Comparison of ENCODE assay signal across 16 cellular contexts in the genomic region with DNA sequence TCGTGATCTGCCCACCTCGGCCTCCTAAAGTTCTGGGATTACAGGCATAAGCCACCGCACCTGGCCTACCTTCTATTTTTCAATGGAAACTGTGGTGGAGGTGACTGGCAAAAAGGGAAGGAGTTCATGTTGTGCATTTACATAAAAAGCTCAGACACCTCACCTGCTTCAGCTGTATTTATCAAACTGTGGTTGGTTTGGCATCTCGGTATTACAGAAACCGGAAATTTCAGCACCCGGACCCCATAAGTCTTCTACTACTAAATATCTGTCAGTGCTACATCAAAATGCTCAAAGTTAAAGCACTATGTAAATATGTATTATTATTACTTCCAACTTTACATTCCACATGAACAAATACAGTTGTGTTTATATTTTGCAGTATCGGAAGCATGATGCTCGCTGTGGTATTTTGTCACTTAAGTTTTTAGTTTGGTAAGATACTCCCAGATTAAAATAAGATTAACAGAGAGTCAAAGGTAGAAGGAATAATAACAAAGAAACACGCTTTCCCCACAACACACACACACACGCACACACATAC.
DNase-seq lines count a peak whose midpoint lies in the region; ATAC-seq and TF ChIP-seq lines count a peak whose summit lies in the region.
"Had no signal": no experiment of that assay in that cellular context is flagged by ENCODE, and none has a peak within 500 bp of the region (broad histone marks: within the 10 kb centered on the region; RNA-seq: fewer than 3 reads in every experiment).

No MANE protein-coding gene starts in this region.

- no peak overlapping the region for H2AFZ ChIP-seq in mammary epithelial cell (ENCODE audit: low read depth, low read length)

- dilution Hi-C loops in mammary epithelial cell (cut with HindIII; ENCODE audit: low sequenced_read_pairs): no loop called here

- no peaks in the 10 kb centered on the region for H3K36me3 ChIP-seq in mammary epithelial cell (ENCODE audit: insufficient read depth, low read length)
- H3K36me3 ChIP-seq: HAP-1 had no signal

- no peak overlapping the region for H3K4me3 ChIP-seq in mammary epithelial cell (replicated peaks in 1 of 3; ENCODE audit: insufficient read depth in 1 of 3, low read depth in 2 of 3, low read length in 3 of 3)
- H3K4me3 ChIP-seq in skin epidermis: peak overlapping the region in 1 of 7 experiments; percentile 8
- H3K4me3 ChIP-seq: HAP-1 had no signal

- no peaks in the 10 kb centered on the region for H3K9me3 ChIP-seq in mammary epithelial cell (replicated peaks; ENCODE audit: insufficient read depth, low read length)
- H3K9me3 ChIP-seq: HAP-1 had no signal

- no peak overlapping the region for H3K9ac ChIP-seq in mammary epithelial cell (ENCODE audit: insufficient read depth, low read length)

- peak overlapping the region; percentile 14 for H3K4me2 ChIP-seq in mammary epithelial cell (ENCODE audit: insufficient read depth, low read depth, low read length)

- CTCF ChIA-PET in mammary epithelial cell (lab: Charles Lee; ENCODE audit: low non-redundant PET): no interaction called here

- TF ChIP-seq CTCF in mammary epithelial cell (conservative IDR thresholded peaks at IDR 0.05 in 1 of 2, IDR thresholded peaks at IDR 0.05 in 1 of 2; ENCODE audit: extremely low read depth in 1 of 2, insufficient read depth in 1 of 2, low read depth in 1 of 2, low read length in 2 of 2): no peak

- no peaks in the 10 kb centered on the region for H3K27me3 ChIP-seq in mammary epithelial cell (ENCODE audit: insufficient read depth, low read length)

- in situ Hi-C loops in mammary epithelial cell (cut with MboI; ENCODE audit: low sequenced_read_pairs in 2 of 2): no loop called here

- peaks cover 29% of the 10 kb centered on the region for H3K4me1 ChIP-seq in mammary epithelial cell (ENCODE audit: insufficient read depth, low read length)

- intact Hi-C loops in mammary epithelial cell (cut with micrococcal nuclease): no loop called here

- no peaks in the 10 kb centered on the region for H4K20me1 ChIP-seq in mammary epithelial cell (ENCODE audit: insufficient read depth, low read length)

- H3K27ac ChIP-seq in mammary epithelial cell (ENCODE audit: insufficient read depth, low read depth, low read length) (no peak overlapping the region), skin epidermis (peak overlapping the region in 13 of 21 experiments; percentile 18 to 66 (median 52))

- WGBS in mammary epithelial cell (ENCODE audit: low coverage, missing lambda C conversion rate): 84% methylated on average over 10 of the region's 10 CpGs

- ATAC-seq in GM21529 (IDR thresholded peaks at IDR 0.05; ENCODE audit: unreplicated experiment) (peak; percentile 58), HG03521 (IDR thresholded peaks at IDR 0.05; ENCODE audit: unreplicated experiment) (peak; percentile 72)

- H3K79me2 ChIP-seq in mammary epithelial cell (ENCODE audit: insufficient read depth, low read length): peaks cover 26% of the 10 kb centered on the region

- no peak for DNase-seq in mammary epithelial cell
- no peak for DNase-seq in DMS114 treated with DMSO at 0.1 percent for 48 hours (lab: John Stamatoyannopoulos, UW; ENCODE audit: unreplicated experiment)
- no peak for DNase-seq in HPDE6-E6E7 (ENCODE audit: extremely low spot score)
- no peak for DNase-seq in RKO (ENCODE audit: low spot score)
- DNase-seq: COR-L47, DMS153, KG1, NCI-H1048, NCI-H146, NCI-H2081 treated with DMSO at 0.1 percent for 48 hours, NCI-H510A, SIG-M5 had no signal

- BruUV-seq in mammary epithelial cell (replicated peaks; lab: Mats Ljungman, UMichigan): no TSS peak
